ENCODE assay signal across 1 cellular context in the genomic region with DNA sequence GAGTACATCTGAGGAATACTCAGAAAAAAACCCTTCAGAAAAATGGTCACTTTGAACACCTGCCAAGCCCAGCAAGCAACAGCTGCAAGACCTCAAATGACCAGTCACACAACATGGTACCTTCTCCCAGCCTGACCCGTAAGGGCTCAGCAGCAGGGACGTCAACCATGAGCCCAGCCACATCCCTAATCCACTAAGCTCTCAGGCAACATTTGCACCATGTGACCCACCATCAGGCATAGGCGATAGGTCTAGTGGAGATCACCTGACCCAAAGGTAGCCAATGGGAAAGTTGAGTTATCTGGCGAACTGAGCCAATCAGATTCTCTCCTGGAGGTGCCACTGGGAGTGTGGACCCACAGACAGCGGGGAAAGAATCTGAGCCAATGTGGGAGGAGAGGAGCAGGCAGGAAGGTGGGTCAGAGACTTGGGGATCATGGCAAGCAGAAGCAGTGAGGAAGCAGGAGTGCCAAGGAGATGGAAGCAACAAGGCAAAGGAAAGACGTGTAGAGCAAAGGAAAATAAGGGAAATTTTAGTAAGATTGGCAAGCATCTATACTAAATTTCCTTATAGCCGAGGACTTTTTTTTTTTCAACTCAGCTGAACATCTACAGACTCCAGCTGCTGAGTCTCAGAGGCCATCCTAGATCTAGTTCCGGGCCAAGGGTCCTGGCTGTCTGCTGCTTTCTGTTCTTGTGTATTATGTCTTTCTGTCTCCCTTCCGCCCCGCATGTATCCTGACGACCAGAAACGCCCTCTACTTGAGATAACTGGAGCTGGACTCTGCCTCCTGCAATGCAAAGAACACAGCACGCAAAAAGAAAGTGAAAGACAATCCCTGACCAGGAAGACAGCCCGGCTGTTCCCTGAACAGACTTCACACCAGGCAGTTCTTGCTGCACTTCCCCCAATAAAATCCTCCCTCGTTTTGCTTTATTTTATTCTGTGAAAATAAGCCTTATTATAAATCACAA.
TF ChIP-seq lines count a peak whose summit lies in the region.

No MANE protein-coding gene starts in this region.

TF ChIP-seq in GM23338, 12 proteins besides CTCF, POLR2A, EP300 and RAD21 (continued from another document):
- no peak for TF ChIP-seq ZNF462 (CRISPR knock-in tag; IDR thresholded peaks at IDR 0.05)
- no peak for TF ChIP-seq ZNF331 (CRISPR knock-in tag; IDR thresholded peaks at IDR 0.05; ENCODE audit: low read depth)
- no peak for TF ChIP-seq JUNB (IDR thresholded peaks at IDR 0.05; ENCODE audit: unreplicated experiment)
- TF ChIP-seq CREB1 (CRISPR knock-in tag; IDR thresholded peaks at IDR 0.05; ENCODE audit: low read depth): no peak
- no peak for TF ChIP-seq EZH2 (IDR thresholded peaks at IDR 0.05; ENCODE audit: low read depth, unreplicated experiment)
- TF ChIP-seq EZH2phosphoT487 (IDR thresholded peaks at IDR 0.05; ENCODE audit: unreplicated experiment): no peak
- no peak for TF ChIP-seq NANOG (IDR thresholded peaks at IDR 0.05; ENCODE audit: borderline replicate concordance)
